ENCODE assay signal across 13 cellular contexts in the genomic region with DNA sequence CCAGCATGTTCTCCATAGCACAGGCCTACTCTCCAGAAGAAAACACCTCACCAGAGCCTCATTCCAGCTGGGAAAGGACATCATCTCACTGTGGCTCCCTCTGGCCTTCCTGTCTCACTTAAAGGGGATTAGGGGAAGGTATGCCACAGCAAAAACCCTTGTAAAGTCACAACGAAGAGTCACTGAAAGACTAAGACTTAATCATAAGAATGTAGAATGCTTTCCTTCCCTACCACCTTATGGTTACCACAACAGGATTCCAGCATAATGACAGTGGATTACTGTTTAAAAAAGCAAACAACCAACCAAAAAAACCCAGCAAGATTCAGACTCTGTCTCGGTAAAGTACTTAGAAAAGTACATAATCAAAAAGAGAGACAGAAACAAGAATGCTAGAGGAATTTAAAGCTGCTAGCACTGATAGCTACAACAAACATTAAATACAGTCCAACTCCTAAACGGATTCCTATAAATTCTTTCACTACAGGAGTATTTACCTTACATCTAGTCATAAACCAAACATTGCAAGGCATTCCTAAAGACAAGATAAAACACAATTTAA.
DNase-seq lines count a peak whose midpoint lies in the region; ATAC-seq and TF ChIP-seq lines count a peak whose summit lies in the region.
"Had no signal": no experiment of that assay in that cellular context is flagged by ENCODE, and none has a peak within 500 bp of the region (broad histone marks: within the 10 kb centered on the region; RNA-seq: fewer than 3 reads in every experiment).

No MANE protein-coding gene starts in this region.

- H3K27ac ChIP-seq in mesodermal cell (ENCODE audit: low read depth, low read length, severe bottlenecking): peak overlapping the region; percentile 1
- no peak overlapping the region for H3K27ac ChIP-seq in transverse colon

- ATAC-seq in HG02973 (IDR thresholded peaks at IDR 0.05; ENCODE audit: unreplicated experiment): no peak
- ATAC-seq in GM18505 (IDR thresholded peaks at IDR 0.05; ENCODE audit: unreplicated experiment): no peak
- ATAC-seq: left lobe of liver had no signal

- no peaks in the 10 kb centered on the region for H3K36me3 ChIP-seq in mesodermal cell (ENCODE audit: control insufficient read depth, insufficient read depth, low read length)
- H3K36me3 ChIP-seq in transverse colon: no peaks in the 10 kb centered on the region

- TF ChIP-seq POLR2A in transverse colon (IDR thresholded peaks at IDR 0.05) (no peak), GM18505 (IDR thresholded peaks at IDR 0.05; ENCODE audit: borderline replicate concordance, extremely low read depth, insufficient read depth, insufficient read length) (no peak)

- in situ Hi-C loops in transverse colon (cut with MboI; ENCODE audit: low pct_ligation_motif_present in 1 of 4, low pct_unique_long_range_greater_than_20kb in 1 of 4, low sequenced_read_pairs in 3 of 4): no loop called here

- H3K9me3 ChIP-seq in mesodermal cell (ENCODE audit: control insufficient read depth, low read length) (no peaks in the 10 kb centered on the region), transverse colon (no peaks in the 10 kb centered on the region)

- H3K27me3 ChIP-seq in transverse colon: no peaks in the 10 kb centered on the region

- intact Hi-C loops in transverse colon (cut with DNase I; ENCODE audit: low total_unique reads): no loop called here

- H3K4me1 ChIP-seq in mesodermal cell (ENCODE audit: control insufficient read depth, insufficient read depth, low read length, poor library complexity, severe bottlenecking): peaks cover 7% of the 10 kb centered on the region
- no peaks in the 10 kb centered on the region for H3K4me1 ChIP-seq in transverse colon

- TF ChIP-seq CTCF in transverse colon (IDR thresholded peaks at IDR 0.05): no peak

- TF ChIP-seq EP300 in transverse colon (IDR thresholded peaks at IDR 0.05; ENCODE audit: low read depth): no peak

- DNase-seq in AG08396 (ENCODE audit: low spot score): peak; percentile 40
- DNase-seq in HS-5 (ENCODE audit: low read depth): peak; percentile 16
- DNase-seq in astrocyte of the hippocampus (ENCODE audit: low read depth, low spot score): peak; percentile 76
- no peak for DNase-seq in transverse colon
- no peak for DNase-seq in medulla oblongata (ENCODE audit: extremely low spot score)
- DNase-seq: activated naive CD4-positive, alpha-beta T cell treated with anti-CD3 and anti-CD28 coated beads, Interleukin-2, amount 50 U/mL, for 16 hours; CD4-positive, CD25-positive, alpha-beta regulatory T cell; NCI-H1092 treated with DMSO at 0.1 percent for 48 hours; NCI-H510A had no signal

- WGBS in mesodermal cell (ENCODE audit: insufficient coverage in 2 of 2), 2 experiments: 50 to 59% methylated on average over 1 to 2 of the region's 3 CpGs
- WGBS in transverse colon (ENCODE audit: low coverage in 1 of 2), 2 donors: 33 to 41% methylated on average over 2 to 3 of the region's 3 CpGs

- no peak overlapping the region for H3K4me3 ChIP-seq in mesodermal cell (ENCODE audit: extremely low read depth, insufficient read depth, low read length, poor library complexity, severe bottlenecking)
- no peak overlapping the region for H3K4me3 ChIP-seq in transverse colon

Comparison
In these comparisons a context has a peak if more than half of its experiments do, and no peak if none do; other contexts are left out.
1. DNase-seq: peak in AG08396 (single experiment), HS-5 (single experiment) and astrocyte of the hippocampus (single experiment); none in transverse colon (single experiment) and medulla oblongata (single experiment).